Comparison of ENCODE assay signal across 8 cellular contexts in the genomic region with DNA sequence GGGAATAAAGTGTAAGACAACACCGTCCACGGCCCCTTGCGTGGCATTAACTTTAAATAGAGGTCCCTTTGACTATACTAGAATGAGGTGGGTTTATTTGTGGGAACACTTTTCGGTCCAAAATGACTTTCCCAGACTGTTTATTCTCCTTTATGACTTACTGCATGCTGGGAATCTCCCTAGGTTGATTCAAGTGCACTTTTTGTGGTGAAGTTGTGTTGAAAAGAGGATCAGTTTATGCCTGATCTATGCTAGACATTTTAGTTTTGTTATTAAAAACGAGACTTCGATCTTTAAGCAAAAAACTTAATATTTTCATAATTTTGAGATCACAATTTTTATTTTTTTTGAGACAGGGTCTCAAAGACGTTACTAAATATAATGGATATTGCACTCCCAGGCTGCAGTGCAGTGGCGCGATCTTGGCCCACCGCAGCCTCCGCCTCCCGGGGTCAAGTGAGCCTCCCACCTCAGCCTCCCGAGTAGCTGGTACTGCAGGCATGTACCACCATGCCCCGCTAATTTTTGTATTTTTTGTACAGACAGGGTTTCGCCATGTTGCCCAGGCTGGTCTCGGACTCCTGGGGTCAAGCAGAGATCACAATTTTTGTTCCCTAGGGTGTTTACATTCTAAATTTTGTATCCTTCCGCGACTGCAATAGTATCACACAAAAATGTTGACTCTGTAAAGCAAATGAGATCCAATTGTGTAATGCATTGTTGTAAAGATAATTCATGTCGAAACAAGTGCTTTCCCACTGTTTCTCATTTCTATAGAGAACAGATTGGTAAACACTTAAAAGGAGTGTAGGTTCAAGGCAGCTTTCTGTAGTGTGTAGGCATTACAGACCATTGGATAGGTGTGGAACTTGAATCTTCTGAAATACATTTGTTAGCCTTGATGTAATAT. TPM values are rescaled to one million over a fixed set of nuclear protein-coding genes. Genes with fewer than 3 reads are reported as not detected.
DNase-seq lines count a peak whose midpoint lies in the region; ATAC-seq and TF ChIP-seq lines count a peak whose summit lies in the region.

No MANE protein-coding gene starts in this region.

- peaks cover 31% of the 10 kb centered on the region; the same call in 1 of the 2 replicates for H4K20me1 ChIP-seq in HCT116 (ENCODE audit: insufficient read depth)

- peaks cover 2 to 18% of the 10 kb centered on the region in 2 experiments; a peak in 2 of 4 replicates for H3K36me3 ChIP-seq in HCT116 (ENCODE audit: control insufficient read depth in 1 of 2, insufficient read depth in 2 of 2, low read length in 2 of 2)
- H3K36me3 ChIP-seq in SJCRH30: peaks cover 22% of the 10 kb centered on the region

- no peaks in the 10 kb centered on the region for H3K27me3 ChIP-seq in HCT116 (ENCODE audit: insufficient read depth, low read length)
- H3K27me3 ChIP-seq in SJCRH30: no peaks in the 10 kb centered on the region

- H3K9ac ChIP-seq in HCT116 (ENCODE audit: low read length): peak overlapping the region; percentile 97

- CTCF ChIA-PET in HCT116 (lab: Charles Lee) (interaction anchor here (1.1 kb wide), 1 partner anchor 12 kb away, joined by 4 read pairs; no protein-coding TSS in a partner anchor), HEK293T (lab: Yijun Ruan, JAX) (no interaction called here)

- H2AFZ ChIP-seq in HCT116 (ENCODE audit: low read depth, low read length, poor library complexity, severe bottlenecking): no peak overlapping the region

- no peak for TF ChIP-seq POLR2A in HCT116 (IDR thresholded peaks at IDR 0.05; ENCODE audit: borderline replicate concordance, extremely low read depth, insufficient read depth, insufficient read length)

- TF ChIP-seq RAD21 in HCT116 (IDR thresholded peaks at IDR 0.05; ENCODE audit: low read depth): no peak

- H3K27ac ChIP-seq in HCT116 (ENCODE audit: low read depth, low read length): no peak overlapping the region
- H3K27ac ChIP-seq in SJCRH30: peak overlapping the region; percentile 81

- peaks cover 63% of the 10 kb centered on the region for H3K79me2 ChIP-seq in HCT116 (ENCODE audit: insufficient read depth, low read length)

- H3K4me1 ChIP-seq in HCT116 (ENCODE audit: control insufficient read depth in 1 of 2, insufficient read depth in 2 of 2, low read length in 2 of 2): peaks cover 21 to 33% of the 10 kb centered on the region in 2 experiments
- H3K4me1 ChIP-seq in SJCRH30: peaks cover 7% of the 10 kb centered on the region; the same call in 1 of the 2 replicates

- TSS peak; percentile 61 for BruUV-seq in HCT116 (replicated peaks; lab: Mats Ljungman, UMichigan)

- TF ChIP-seq CTCF in HCT116 (IDR thresholded peaks at IDR 0.05 in 2 of 3, conservative IDR thresholded peaks at IDR 0.05 in 1 of 3; ENCODE audit: borderline replicate concordance in 1 of 3, insufficient read depth in 1 of 3, low read depth in 2 of 3, low read length in 2 of 3): no peak

- no peaks in the 10 kb centered on the region for H3K9me2 ChIP-seq in HCT116 (ENCODE audit: insufficient read depth)

- ATAC-seq in HCT116: no peak
- ATAC-seq in GM18868 (IDR thresholded peaks at IDR 0.05; ENCODE audit: unreplicated experiment): no peak
- ATAC-seq in HG03280 (IDR thresholded peaks at IDR 0.05; ENCODE audit: unreplicated experiment): no peak

- H3K4me3 ChIP-seq in HCT116 (replicated peaks in 1 of 2; ENCODE audit: low read depth in 1 of 2, low read length in 2 of 2) (peak overlapping the region; percentile 77 to 95), SJCRH30 (peak overlapping the region; percentile 73), skeletal muscle cell (ENCODE audit: low read depth, low read length) (peak overlapping the region; percentile 82)

- H3K9me3 ChIP-seq in HCT116 (ENCODE audit: control insufficient read depth in 1 of 2, insufficient read depth in 1 of 2, low read depth in 1 of 2, low read length in 2 of 2) (no peaks in the 10 kb centered on the region), SJCRH30 (replicated peaks) (no peaks in the 10 kb centered on the region)

- DNase-seq in HCT116 (ENCODE audit: low read depth, low spot score) (no peak), SJCRH30 (no peak), fibroblast of gingiva (ENCODE audit: low read depth) (peak; percentile 33), skeletal muscle cell (ENCODE audit: low read depth) (no peak), HEK293T (ENCODE audit: extremely low spot score) (no peak), cortex of kidney (lab: John Stamatoyannopoulos, UW) (no peak)

- H3K4me2 ChIP-seq in HCT116 (ENCODE audit: low read length): peak overlapping the region; percentile 76

- RAD21 ChIA-PET in HCT116 (lab: Charles Lee; ENCODE audit: low non-redundant PET in 1 of 2, low total read pairs in 2 of 2, uncharacterized antibody in 2 of 2, unreplicated experiment in 2 of 2): no interaction called here

- POLR2A ChIA-PET in HCT116 (lab: Charles Lee) (interaction anchor here (1.1 to 2.7 kb wide), 5 partner anchors 8 to 33 kb away, joined by 3 to 18 read pairs (median 4); no protein-coding TSS in a partner anchor), HEK293T (lab: Yijun Ruan, JAX) (interaction anchor here (1.4 to 4.4 kb wide), 3 partner anchors 17 to 29 kb away, joined by 4 to 58 read pairs (median 8); no protein-coding TSS in a partner anchor)

- intact Hi-C loops in HCT116 (cut with micrococcal nuclease): no loop called here

TF ChIP-seq in HCT116, 20 proteins besides CTCF, POLR2A, EP300 and RAD21 (continues in another document):
- TF ChIP-seq SIN3A (IDR thresholded peaks at IDR 0.05; ENCODE audit: low read depth) (no peak), ELF1 (IDR thresholded peaks at IDR 0.05; ENCODE audit: borderline replicate concordance, low read depth) (no peak), YY1 (IDR thresholded peaks at IDR 0.05; ENCODE audit: extremely low read depth, insufficient replicate concordance, low read depth, low read length) (no peak), SRF (IDR thresholded peaks at IDR 0.05; ENCODE audit: low read depth) (no peak), CEBPB (IDR thresholded peaks at IDR 0.05; ENCODE audit: low read depth) (no peak), EZH2phosphoT487 (IDR thresholded peaks at IDR 0.05; ENCODE audit: borderline replicate concordance) (no peak), EZH2 (IDR thresholded peaks at IDR 0.05) (no peak), EGR1 (IDR thresholded peaks at IDR 0.05; ENCODE audit: low read depth) (no peak)
- TF ChIP-seq, protein P1, sequence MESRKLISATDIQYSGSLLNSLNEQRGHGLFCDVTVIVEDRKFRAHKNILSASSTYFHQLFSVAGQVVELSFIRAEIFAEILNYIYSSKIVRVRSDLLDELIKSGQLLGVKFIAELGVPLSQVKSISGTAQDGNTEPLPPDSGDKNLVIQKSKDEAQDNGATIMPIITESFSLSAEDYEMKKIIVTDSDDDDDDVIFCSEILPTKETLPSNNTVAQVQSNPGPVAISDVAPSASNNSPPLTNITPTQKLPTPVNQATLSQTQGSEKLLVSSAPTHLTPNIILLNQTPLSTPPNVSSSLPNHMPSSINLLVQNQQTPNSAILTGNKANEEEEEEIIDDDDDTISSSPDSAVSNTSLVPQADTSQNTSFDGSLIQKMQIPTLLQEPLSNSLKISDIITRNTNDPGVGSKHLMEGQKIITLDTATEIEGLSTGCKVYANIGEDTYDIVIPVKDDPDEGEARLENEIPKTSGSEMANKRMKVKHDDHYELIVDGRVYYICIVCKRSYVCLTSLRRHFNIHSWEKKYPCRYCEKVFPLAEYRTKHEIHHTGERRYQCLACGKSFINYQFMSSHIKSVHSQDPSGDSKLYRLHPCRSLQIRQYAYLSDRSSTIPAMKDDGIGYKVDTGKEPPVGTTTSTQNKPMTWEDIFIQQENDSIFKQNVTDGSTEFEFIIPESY (IDR thresholded peaks at IDR 0.05; ENCODE audit: extremely low read depth, insufficient replicate concordance, low read length): no peak
- TF ChIP-seq, protein P2, sequence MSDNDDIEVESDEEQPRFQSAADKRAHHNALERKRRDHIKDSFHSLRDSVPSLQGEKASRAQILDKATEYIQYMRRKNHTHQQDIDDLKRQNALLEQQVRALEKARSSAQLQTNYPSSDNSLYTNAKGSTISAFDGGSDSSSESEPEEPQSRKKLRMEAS (IDR thresholded peaks at IDR 0.05): no peak

TF ChIP-seq in HEK293T, 16 proteins besides CTCF, POLR2A, EP300 and RAD21:
- no peak for TF ChIP-seq SUZ12 (IDR thresholded peaks at IDR 0.05)
- no peak for TF ChIP-seq FOXM1 (IDR thresholded peaks at IDR 0.05; ENCODE audit: borderline replicate concordance)
- TF ChIP-seq BHLHE40 (IDR thresholded peaks at IDR 0.05; ENCODE audit: borderline replicate concordance): no peak
- TF ChIP-seq NFRKB (IDR thresholded peaks at IDR 0.05): no peak
- TF ChIP-seq, protein P3, sequence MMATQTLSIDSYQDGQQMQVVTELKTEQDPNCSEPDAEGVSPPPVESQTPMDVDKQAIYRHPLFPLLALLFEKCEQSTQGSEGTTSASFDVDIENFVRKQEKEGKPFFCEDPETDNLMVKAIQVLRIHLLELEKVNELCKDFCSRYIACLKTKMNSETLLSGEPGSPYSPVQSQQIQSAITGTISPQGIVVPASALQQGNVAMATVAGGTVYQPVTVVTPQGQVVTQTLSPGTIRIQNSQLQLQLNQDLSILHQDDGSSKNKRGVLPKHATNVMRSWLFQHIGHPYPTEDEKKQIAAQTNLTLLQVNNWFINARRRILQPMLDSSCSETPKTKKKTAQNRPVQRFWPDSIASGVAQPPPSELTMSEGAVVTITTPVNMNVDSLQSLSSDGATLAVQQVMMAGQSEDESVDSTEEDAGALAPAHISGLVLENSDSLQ (IDR thresholded peaks at IDR 0.05): no peak
- no peak for TF ChIP-seq LEF1 (IDR thresholded peaks at IDR 0.05; ENCODE audit: borderline replicate concordance)
- TF ChIP-seq SP1 (IDR thresholded peaks at IDR 0.05): no peak
- TF ChIP-seq ELF4 (IDR thresholded peaks at IDR 0.05): no peak

RNA-seq across cellular contexts. Expression of a gene that starts 1.6 kb away (rescaled TPM):
- total RNA-seq in HCT116 (2021; ENCODE audit: unreplicated experiment): 217 TPM
- 90.4 and 106 TPM in 2 replicates for polyA plus RNA-seq in HCT116 (2012)
- 335 and 336 TPM in 2 replicates for total RNA-seq in SJCRH30 (2014; rRNA removed; shearing (Covaris generic))

RNA-seq across cellular contexts. Expression of a gene that starts 52.7 kb away (rescaled TPM):
- 9.0 TPM for total RNA-seq in HCT116 (2021; ENCODE audit: unreplicated experiment)
- polyA plus RNA-seq in HCT116 (2012): not detected in 2 replicates
- total RNA-seq in SJCRH30 (2014; rRNA removed; shearing (Covaris generic)): 0.32 TPM in 1 of 2 replicates, not detected in the other
